Comparison of ENCODE assay signal across 10 cellular contexts in the genomic region with DNA sequence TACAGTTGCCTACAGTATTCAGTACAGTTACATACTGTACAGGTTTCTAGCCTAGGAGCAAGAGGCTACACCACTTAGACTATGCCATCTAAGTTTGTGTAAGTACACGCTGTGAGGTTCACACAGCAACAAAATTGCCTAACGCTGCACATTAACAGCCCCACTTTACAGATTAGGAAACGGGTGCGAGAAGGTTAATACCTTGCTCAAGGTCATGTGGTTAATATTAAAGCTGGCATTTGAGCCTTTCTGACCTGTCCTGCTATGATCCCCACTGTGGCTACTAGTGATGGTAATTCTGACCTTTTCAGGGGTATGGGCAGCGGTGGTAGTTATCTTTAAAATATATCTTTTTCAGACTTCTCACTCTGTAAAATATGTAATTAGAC. TPM values are rescaled to one million over a fixed set of nuclear protein-coding genes. Genes with fewer than 3 reads are reported as not detected.
A peak's percentile ranks its signal among the peaks of the same experiment; 100 is the strongest.
DNase-seq lines count a peak whose midpoint lies in the region; ATAC-seq, FAIRE-seq and TF ChIP-seq lines count a peak whose summit lies in the region.
"Had no signal": no experiment of that assay in that cellular context is flagged by ENCODE, and none has a peak within 500 bp of the region (broad histone marks: within the 10 kb centered on the region; RNA-seq: fewer than 3 reads in every experiment).

No MANE protein-coding gene starts in this region.

- H3K27me3 ChIP-seq in right cardiac atrium (ENCODE audit: control insufficient read depth, insufficient read depth) (no peaks in the 10 kb centered on the region), GM12878 (replicated peaks in 1 of 2; ENCODE audit: control insufficient read depth in 2 of 2, insufficient read depth in 2 of 2, low read length in 1 of 2) (peaks cover 0 to 10% of the 10 kb centered on the region in 2 experiments; a peak in 3 of 4 replicates), mesenchymal stem cell (ENCODE audit: control insufficient read depth in 1 of 2, insufficient read depth in 1 of 2, low read length in 2 of 2) (no peaks in the 10 kb centered on the region)
- H3K27me3 ChIP-seq: SJSA1 had no signal

- peak overlapping the region; percentile 64 for H2AK5ac ChIP-seq in mesenchymal stem cell (ENCODE audit: low read length, severe bottlenecking)

- 0 out of 2 replicates have a peak overlapping the region, but pooled peaks have one; percentile 20 for H3K4me2 ChIP-seq in GM12878 (ENCODE audit: control insufficient read depth, insufficient read depth)
- H3K4me2 ChIP-seq in mesenchymal stem cell (ENCODE audit: low read length, poor library complexity, severe bottlenecking): no peak overlapping the region

- SMC1A ChIA-PET in GM12878 (lab: Charles Lee; ENCODE audit: uncharacterized antibody, unreplicated experiment): interaction anchor here (0.9 to 2.3 kb wide), 5 partner anchors 9 to 152 kb away, joined by 3 to 10 read pairs (median 3); no protein-coding TSS in a partner anchor

- no peak overlapping the region for H3K4me3 ChIP-seq in right cardiac atrium (ENCODE audit: low read length)
- H3K4me3 ChIP-seq in GM12878: no peak overlapping the region
- peak overlapping the region in 1 of 2 experiments; percentile 47 for H3K4me3 ChIP-seq in mesenchymal stem cell (ENCODE audit: insufficient read depth in 1 of 2, low read depth in 1 of 2, low read length in 2 of 2)
- H3K4me3 ChIP-seq: left ventricle myocardium inferior, SJSA1 had no signal

- H3K4me1 ChIP-seq in right cardiac atrium (ENCODE audit: control insufficient read depth, insufficient read depth, low read length) (peaks cover 12% of the 10 kb centered on the region), GM12878 (ENCODE audit: control insufficient read depth, insufficient read depth, low read length) (peaks cover 30% of the 10 kb centered on the region), mesenchymal stem cell (ENCODE audit: control insufficient read depth, insufficient read depth, low read depth, low read length) (peaks cover 35% of the 10 kb centered on the region)

- H3K9me3 ChIP-seq in right cardiac atrium (ENCODE audit: control insufficient read depth, low read length) (no peaks in the 10 kb centered on the region), GM12878 (replicated peaks; ENCODE audit: control insufficient read depth, insufficient read depth, low read length) (no peaks in the 10 kb centered on the region), mesenchymal stem cell (ENCODE audit: control insufficient read depth, low read length) (no peaks in the 10 kb centered on the region)
- H3K9me3 ChIP-seq: left ventricle myocardium inferior, SJSA1 had no signal

- DNase-seq in right cardiac atrium (no peak), Right ventricle myocardium superior (no peak), GM12878 (ENCODE audit: low read depth, low spot score) (no peak), mesenchymal stem cell (no peak), NCI-H2081 treated with DMSO at 0.1 percent for 48 hours (lab: John Stamatoyannopoulos, UW) (no peak)

- no peak overlapping the region for H2BK120ac ChIP-seq in mesenchymal stem cell (ENCODE audit: low read depth, low read length)

- WGBS in right cardiac atrium: 71% methylated on average over 5 of the region's 5 CpGs
- WGBS in GM12878 (ENCODE audit: insufficient coverage, insufficient replicate concordance, low lambda C conversion rate, missing lambda C conversion rate): 38% methylated on average over 5 of the region's 5 CpGs
- WGBS in mesenchymal stem cell: 100% methylated on average over 1 of the region's 5 CpGs

- TF ChIP-seq POLR2A in GM12878 (IDR thresholded peaks at IDR 0.05; ENCODE audit: low read depth, low read length): no peak

- ATAC-seq in right cardiac atrium: peak in 1 of 2 donors; percentile 3
- no peak for ATAC-seq in Right ventricle myocardium superior (ENCODE audit: poor library complexity)
- ATAC-seq in GM12878: no peak
- ATAC-seq in GM18861 (IDR thresholded peaks at IDR 0.05; ENCODE audit: unreplicated experiment): no peak
- no peak for ATAC-seq in GM18511 (IDR thresholded peaks at IDR 0.05; ENCODE audit: unreplicated experiment)
- no peak for ATAC-seq in GM21367 (IDR thresholded peaks at IDR 0.05; ENCODE audit: unreplicated experiment)

- intact Hi-C loops in right cardiac atrium (cut with DNase I) (no loop called here), Right ventricle myocardium superior (cut with DNase I) (no loop called here), GM12878 (cut with micrococcal nuclease; ENCODE audit: unreplicated experiment) (no loop called here)

- H2AFZ ChIP-seq in GM12878 (ENCODE audit: control insufficient read depth, low read depth, low read length): no peak overlapping the region
- no peak overlapping the region for H2AFZ ChIP-seq in mesenchymal stem cell (ENCODE audit: low read depth, low read length)

- no peak overlapping the region for H3K14ac ChIP-seq in mesenchymal stem cell (ENCODE audit: low read length in 2 of 2)

- BruUV-seq in GM12878 (replicated peaks; lab: Mats Ljungman, UMichigan): no TSS peak

- no peak overlapping the region for H4K8ac ChIP-seq in mesenchymal stem cell (ENCODE audit: low read length)

- no peak for TF ChIP-seq CTCF in GM12878 (IDR thresholded peaks at IDR 0.05 in 2 of 3, conservative IDR thresholded peaks at IDR 0.05 in 1 of 3; ENCODE audit: control insufficient read depth in 2 of 3, extremely low read depth in 1 of 3, insufficient read depth in 1 of 3, low read depth in 3 of 3, low read length in 3 of 3)

- peak overlapping the region; percentile 51 to 98 for H2BK12ac ChIP-seq in mesenchymal stem cell (ENCODE audit: low read length in 2 of 2)

- CTCF ChIA-PET in GM12878 (lab: Yijun Ruan, JAX): interaction anchor here (1.0 to 3.8 kb wide), 6 partner anchors 9 to 146 kb away, joined by 3 to 18 read pairs (median 12); no protein-coding TSS in a partner anchor

- no peak for TF ChIP-seq EP300 in GM12878 (IDR thresholded peaks at IDR 0.05; ENCODE audit: borderline replicate concordance in 1 of 2, control insufficient read depth in 1 of 2, low read depth in 2 of 2, low read length in 2 of 2)

- H3K18ac ChIP-seq in mesenchymal stem cell (ENCODE audit: low read depth in 1 of 2, low read length in 2 of 2): peak overlapping the region; percentile 44 to 71

- POLR2A ChIA-PET in GM12878 (lab: Charles Lee): interaction anchor here (1.5 kb wide), 1 partner anchor 10 kb away, joined by 4 read pairs; no protein-coding TSS in a partner anchor

- H3K27ac ChIP-seq in right cardiac atrium (ENCODE audit: low read length) (peak overlapping the region; percentile 8), GM12878 (ENCODE audit: control insufficient read depth, insufficient read depth) (no peak overlapping the region), mesenchymal stem cell (ENCODE audit: low read length, poor library complexity, severe bottlenecking) (peak overlapping the region; percentile 73)
- H3K27ac ChIP-seq: left ventricle myocardium inferior had no signal

- peaks cover 25% of the 10 kb centered on the region for H3K79me1 ChIP-seq in mesenchymal stem cell (replicated peaks; ENCODE audit: low read length, poor library complexity, severe bottlenecking)

- FAIRE-seq in GM12878 (lab: Jason Lieb, UNC): no peak

- in situ Hi-C loops in GM12878 (cut with MboI): no loop called here

- no peak overlapping the region for H3K4ac ChIP-seq in mesenchymal stem cell (ENCODE audit: low read depth in 1 of 2, low read length in 2 of 2)

- no peak overlapping the region for H2BK15ac ChIP-seq in mesenchymal stem cell (ENCODE audit: low read depth, poor library complexity, severe bottlenecking)

- peak overlapping the region; percentile 66 for H4K91ac ChIP-seq in mesenchymal stem cell (ENCODE audit: low read length)

- H3K9ac ChIP-seq in GM12878 (ENCODE audit: control insufficient read depth, insufficient read depth, low read length) (no peak overlapping the region), mesenchymal stem cell (ENCODE audit: low read length) (peak overlapping the region; percentile 74)

- no peak overlapping the region for H2BK5ac ChIP-seq in mesenchymal stem cell (ENCODE audit: low read depth, low read length, poor library complexity, severe bottlenecking)

- no peaks in the 10 kb centered on the region for H3K36me3 ChIP-seq in GM12878 (ENCODE audit: control insufficient read depth in 2 of 2, insufficient read depth in 2 of 2, low read length in 1 of 2)
- peaks cover 9 to 24% of the 10 kb centered on the region in 2 experiments for H3K36me3 ChIP-seq in mesenchymal stem cell (ENCODE audit: control insufficient read depth in 1 of 2, insufficient read depth in 2 of 2, low read depth in 1 of 2, low read length in 2 of 2)

- RAD21 ChIA-PET in GM12878 (lab: Charles Lee; ENCODE audit: unreplicated experiment): interaction anchor here (1.6 to 2.5 kb wide), 2 partner anchors 51 to 53 kb away, joined by 3 to 10 read pairs; no protein-coding TSS in a partner anchor

- no peaks in the 10 kb centered on the region for H3K79me2 ChIP-seq in GM12878 (ENCODE audit: control insufficient read depth, insufficient read depth, low read length)

- no peaks in the 10 kb centered on the region; the same call in 1 of the 2 replicates for H4K20me1 ChIP-seq in GM12878 (ENCODE audit: control insufficient read depth, insufficient read depth)

- no peak overlapping the region for H3K23ac ChIP-seq in mesenchymal stem cell (ENCODE audit: low read length in 2 of 2)

- TF ChIP-seq RAD21 in GM12878 (IDR thresholded peaks at IDR 0.05; ENCODE audit: insufficient read depth, low read depth, low read length): no peak

RNA-seq across cellular contexts. Expression of a gene that starts 20.9 kb away (rescaled TPM):
- 10 to 100 TPM; 14.6 to 19.4 (median 16.3) TPM for total RNA-seq in right cardiac atrium
- polyA plus RNA-seq in right cardiac atrium: 15.2 TPM
- total RNA-seq in Right ventricle myocardium superior: 9.7 TPM
- 0.40 and 0.76 TPM in 2 replicates for total RNA-seq in GM12878 (2013; cell fraction: nucleolus; rRNA removed)
- 0.11 TPM in 1 of 2 replicates, not detected in the other for total RNA-seq in GM12878 (2014; rRNA removed)
- total RNA-seq in GM12878 (2014; rRNA removed; fragmentation: Illumina TruSeq; extraction: Trizol): 0.13 and 0.18 TPM in 2 replicates
- total RNA-seq in GM12878 (2021): 0.28 and 0.58 TPM in 2 replicates
- polyA plus RNA-seq in GM12878 (2011; ENCODE audit: low read depth): 0.26 TPM
- 0.30 and 0.69 TPM in 2 replicates for polyA plus RNA-seq in GM12878 (2011; rRNA removed)
- polyA plus RNA-seq in GM12878 (2011; cell fraction: cytosol; rRNA removed): 0.43 and 0.47 TPM in 2 replicates
- 0.13 and 0.31 TPM in 2 replicates for polyA plus RNA-seq in GM12878 (2011; cell fraction: nucleus; rRNA removed)
- 0.23 and 0.39 TPM in 2 replicates for polyA plus RNA-seq in GM12878 (2012)
- polyA plus RNA-seq in GM12878 (2014; fragmentation: Illumina TruSeq; extraction: Trizol): 0.25 and 0.56 TPM in 2 replicates
- polyA plus RNA-seq in GM12878 (2014; fragmentation: Nextera tagmentation; extraction: Ambion mirVana): under 1 TPM; 0.02 to 0.08 TPM
- 0.19 and 0.29 TPM in 2 replicates for polyA plus RNA-seq in GM12878 (2014; rRNA removed)
- not detected for polyA plus RNA-seq in GM12878 (2016; fragmentation: Nextera tagmentation; extraction: Ambion mirVana)
- polyA minus RNA-seq in GM12878 (2011; rRNA and poly(A)+ RNA removed): 1.2 and 1.3 TPM in 2 replicates
- polyA minus RNA-seq in GM12878 (2011; cell fraction: cytosol; rRNA and poly(A)+ RNA removed): 0.27 and 0.83 TPM in 2 replicates
- polyA minus RNA-seq in GM12878 (2011; cell fraction: nucleus; rRNA and poly(A)+ RNA removed): 0.12 and 0.38 TPM in 2 replicates
- polyA plus RNA-seq in mesenchymal stem cell (2013, experiment 1 of 2): 13.6 TPM
- polyA plus RNA-seq in mesenchymal stem cell (2013, experiment 2 of 2): 13.2 TPM

RNA-seq across cellular contexts. Expression of a gene that starts 34.3 kb away (rescaled TPM):
- total RNA-seq in right cardiac atrium (10 to 100 TPM; 20.8 to 39.3 (median 30.0) TPM), Right ventricle myocardium superior (19.8 TPM), GM12878 (2014; rRNA removed) (0.23 and 0.38 TPM in 2 replicates), GM12878 (2014; rRNA removed; fragmentation: Illumina TruSeq; extraction: Trizol) (0.14 and 0.58 TPM in 2 replicates), GM12878 (2021) (0.35 and 0.49 TPM in 2 replicates)
- polyA plus RNA-seq in right cardiac atrium (30.3 TPM), GM12878 (2011; rRNA removed) (0.15 and 0.29 TPM in 2 replicates), GM12878 (2014; fragmentation: Illumina TruSeq; extraction: Trizol) (0.09 TPM in 1 of 2 replicates, not detected in the other), GM12878 (2014; fragmentation: Nextera tagmentation; extraction: Ambion mirVana) (not detected), GM12878 (2014; rRNA removed) (0.13 and 0.27 TPM in 2 replicates), GM12878 (2016; fragmentation: Nextera tagmentation; extraction: Ambion mirVana) (not detected)
- 6.8 and 7.1 TPM in 2 replicates for total RNA-seq in GM12878 (2013; cell fraction: nucleolus; rRNA removed)
- polyA plus RNA-seq in GM12878 (2011; ENCODE audit: low read depth): not detected
- polyA plus RNA-seq in GM12878 (2011; cell fraction: cytosol; rRNA removed): 0.25 and 0.30 TPM in 2 replicates
- 0.52 and 0.67 TPM in 2 replicates for polyA plus RNA-seq in GM12878 (2011; cell fraction: nucleus; rRNA removed)
- polyA plus RNA-seq in GM12878 (2012): 0.22 and 1.0 TPM in 2 replicates
- 0.46 TPM in 1 of 2 replicates, not detected in the other for polyA minus RNA-seq in GM12878 (2011; rRNA and poly(A)+ RNA removed)
- not detected in 2 replicates for polyA minus RNA-seq in GM12878 (2011; cell fraction: cytosol; rRNA and poly(A)+ RNA removed)
- polyA minus RNA-seq in GM12878 (2011; cell fraction: nucleus; rRNA and poly(A)+ RNA removed): 0.36 TPM in 1 of 2 replicates, not detected in the other
- polyA plus RNA-seq in mesenchymal stem cell (2013, experiment 1 of 2): 17.3 TPM
- 17.8 TPM for polyA plus RNA-seq in mesenchymal stem cell (2013, experiment 2 of 2)
